ENCODE assay signal across 1 cellular context in genomic region chrX:107704587-107704986, GRCh38.
TF ChIP-seq lines count a peak whose summit lies in the region.

No MANE protein-coding gene starts in this region.

TF ChIP-seq in GM23338, 12 proteins besides CTCF, POLR2A, EP300 and RAD21 (continued from another document):
- TF ChIP-seq ZNF462 (CRISPR knock-in tag; IDR thresholded peaks at IDR 0.05), result no peak
- no peak for TF ChIP-seq EZH2phosphoT487 (IDR thresholded peaks at IDR 0.05; ENCODE audit: unreplicated experiment)
